In genomic region chr14:51921026-51921425, GRCh38 we compare ENCODE assay signal across 26 cellular contexts.
"Had no signal": no experiment of that assay in that cellular context is flagged by ENCODE, and none has a peak within 500 bp of the region (broad histone marks: within the 10 kb centered on the region; RNA-seq: fewer than 3 reads in every experiment).

No MANE protein-coding gene starts in this region.

- H3K27ac ChIP-seq: ascending aorta, breast epithelium, coronary artery, lower lobe of right lung, right lobe of liver, skin epidermis, stomach, suprapubic skin, upper lobe of left lung had no signal

- H3K4me3 ChIP-seq: ascending aorta, breast epithelium, coronary artery, heart right ventricle, lower lobe of right lung, right lobe of liver, skin epidermis, stomach, suprapubic skin, upper lobe of left lung had no signal

- H3K36me3 ChIP-seq: ascending aorta, breast epithelium, heart right ventricle, lower lobe of right lung, right lobe of liver, stomach, suprapubic skin, upper lobe of left lung had no signal

- DNase-seq: activated B cell treated with CpG ODN at 0.5 μM for 24 hours; activated CD4-positive, alpha-beta T cell treated with anti-CD3 and anti-CD28 coated beads for 36 hours; activated CD4-positive, alpha-beta T cell treated with anti-CD3 and anti-CD28 coated beads, Interleukin-2, amount 50 U/mL, for 4 hours; activated CD8-positive, alpha-beta memory T cell treated with anti-CD3 and anti-CD28 coated beads for 24 hours; activated CD8-positive, alpha-beta memory T cell treated with anti-CD3 and anti-CD28 coated beads, Interleukin-2, amount 50 U/mL, for 4 hours; activated T-cell treated with anti-CD3 and anti-CD28 coated beads, Interleukin-2, amount 50 U/mL, for 24 hours; cerebellar nuclear complex; endodermal cell; heart right ventricle; kidney; lower lobe of right lung; posterior cingulate gyrus; right lobe of liver; stimulated activated CD4-positive, alpha-beta T cell treated with anti-CD3 and anti-CD28 coated beads, Interleukin-2, amount 100 ng/mL, for 24 hours; stomach; upper lobe of left lung had no signal

- ATAC-seq: activated CD4-positive, alpha-beta T cell treated with anti-CD3 and anti-CD28 coated beads for 36 hours; activated naive CD4-positive, alpha-beta T cell treated with anti-CD3 and anti-CD28 coated beads, Interleukin-2, amount 50 U/mL, for 72 hours; activated T-helper 17 cell treated with anti-CD3 and anti-CD28 coated beads, Interleukin-2, amount 50 U/mL, for 72 hours; heart right ventricle; lower lobe of right lung; right lobe of liver; stimulated activated memory B cell treated with anti-CD40 and anti-IgM and Interleukin-4, amounts not matched to agents 10 μg/mL and 1 μg/mL and 100 μg/mL, for 72 hours had no signal

- H3K9me3 ChIP-seq: ascending aorta, breast epithelium, heart right ventricle, lower lobe of right lung, right lobe of liver, stomach, suprapubic skin, upper lobe of left lung had no signal

- H3K27me3 Mint-ChIP-seq: activated B cell treated with CpG ODN at 0.5 μM for 24 hours; activated CD4-positive, alpha-beta T cell treated with anti-CD3 and anti-CD28 coated beads for 36 hours; activated T-cell treated with anti-CD3 and anti-CD28 coated beads, Interleukin-2, amount 50 U/mL, for 24 hours; activated T-helper 17 cell treated with anti-CD3 and anti-CD28 coated beads, Interleukin-2, amount 50 U/mL, for 72 hours; stimulated activated memory B cell treated with anti-CD40 and anti-IgM and Interleukin-4, amounts not matched to agents 10 μg/mL and 1 μg/mL and 100 μg/mL, for 72 hours had no signal

- H3K36me3 Mint-ChIP-seq: mesothelial cell of epicardium had no signal

- H3K4me3 Mint-ChIP-seq: activated B cell treated with CpG ODN at 0.5 μM for 24 hours; activated CD4-positive, alpha-beta T cell treated with anti-CD3 and anti-CD28 coated beads for 36 hours; activated T-cell treated with anti-CD3 and anti-CD28 coated beads, Interleukin-2, amount 50 U/mL, for 24 hours; activated T-helper 17 cell treated with anti-CD3 and anti-CD28 coated beads, Interleukin-2, amount 50 U/mL, for 72 hours; endodermal cell; mesothelial cell of epicardium; stimulated activated memory B cell treated with anti-CD40 and anti-IgM and Interleukin-4, amounts not matched to agents 10 μg/mL and 1 μg/mL and 100 μg/mL, for 72 hours; T-helper 1 cell treated with Interleukin-12 subunit alpha and Interleukin-12 subunit beta and Interleukin-4 antibody, amounts not matched to agents 30 μg/mL and 1 μg/mL, for 36 hours had no signal

- H3K9me3 Mint-ChIP-seq: activated B cell treated with CpG ODN at 0.5 μM for 24 hours; activated T-cell treated with anti-CD3 and anti-CD28 coated beads, Interleukin-2, amount 50 U/mL, for 24 hours; activated T-helper 17 cell treated with anti-CD3 and anti-CD28 coated beads, Interleukin-2, amount 50 U/mL, for 72 hours; endodermal cell; mesothelial cell of epicardium; stimulated activated memory B cell treated with anti-CD40 and anti-IgM and Interleukin-4, amounts not matched to agents 10 μg/mL and 1 μg/mL and 100 μg/mL, for 72 hours; T-helper 1 cell treated with Interleukin-12 subunit alpha and Interleukin-12 subunit beta and Interleukin-4 antibody, amounts not matched to agents 30 μg/mL and 1 μg/mL, for 36 hours had no signal

- H3K27me3 ChIP-seq: ascending aorta, breast epithelium, heart right ventricle, right lobe of liver, stomach, suprapubic skin, upper lobe of left lung had no signal

- H3K4me1 ChIP-seq: ascending aorta, breast epithelium, lower lobe of right lung, right lobe of liver, suprapubic skin, upper lobe of left lung had no signal

- H3K27ac Mint-ChIP-seq: activated B cell treated with CpG ODN at 0.5 μM for 24 hours; activated CD4-positive, alpha-beta T cell treated with anti-CD3 and anti-CD28 coated beads for 36 hours; activated naive CD4-positive, alpha-beta T cell treated with anti-CD3 and anti-CD28 coated beads, Interleukin-2, amount 50 U/mL, for 72 hours; activated T-cell treated with anti-CD3 and anti-CD28 coated beads, Interleukin-2, amount 50 U/mL, for 24 hours; activated T-helper 17 cell treated with anti-CD3 and anti-CD28 coated beads, Interleukin-2, amount 50 U/mL, for 72 hours; endodermal cell; mesothelial cell of epicardium; stimulated activated memory B cell treated with anti-CD40 and anti-IgM and Interleukin-4, amounts not matched to agents 10 μg/mL and 1 μg/mL and 100 μg/mL, for 72 hours; T-helper 1 cell treated with Interleukin-12 subunit alpha and Interleukin-12 subunit beta and Interleukin-4 antibody, amounts not matched to agents 30 μg/mL and 1 μg/mL, for 36 hours had no signal
